In genomic region chr19:18522862-18523440, GRCh38 we compare ENCODE assay signal across 1 cellular context.
TF ChIP-seq lines count a peak whose summit lies in the region.

No MANE protein-coding gene starts in this region.

TF ChIP-seq in GM12878, 131 proteins besides CTCF, POLR2A, EP300 and RAD21:
- TF ChIP-seq MLLT1 (IDR thresholded peaks at IDR 0.05) (peak; percentile 30; the same call in 1 of the 2 replicates), YY1 (IDR thresholded peaks at IDR 0.05; ENCODE audit: low read depth, low read length) (peak; percentile 88), IKZF2 (IDR thresholded peaks at IDR 0.05) (0 out of 4 replicates have a peak, but pooled peaks of 1 of the 2 experiments have one; percentile 18), ZNF217 (IDR thresholded peaks at IDR 0.05) (0 out of 2 replicates have a peak, but pooled peaks have one; percentile 33), SMARCA5 (IDR thresholded peaks at IDR 0.05) (peak; percentile 94), ZBTB33 (IDR thresholded peaks at IDR 0.05) (0 out of 2 replicates have a peak, but pooled peaks have one; percentile 20)
